ENCODE assay signal across 9 cellular contexts in genomic region chr11:75233688-75234295, GRCh38. TPM values are rescaled to one million over a fixed set of nuclear protein-coding genes. Genes with fewer than 3 reads are reported as not detected.
A peak's percentile ranks its signal among the peaks of the same experiment; 100 is the strongest.
DNase-seq lines count a peak whose midpoint lies in the region; ATAC-seq and TF ChIP-seq lines count a peak whose summit lies in the region.
"Had no signal": no experiment of that assay in that cellular context is flagged by ENCODE, and none has a peak within 500 bp of the region (broad histone marks: within the 10 kb centered on the region; RNA-seq: fewer than 3 reads in every experiment).

No MANE protein-coding gene starts in this region.

- H3K27me3 Mint-ChIP-seq in activated naive CD4-positive, alpha-beta T cell treated with anti-CD3 and anti-CD28 coated beads for 36 hours (ENCODE audit: low read depth): peaks cover 1% of the 10 kb centered on the region
- peaks cover 20% of the 10 kb centered on the region for H3K27me3 Mint-ChIP-seq in activated T-cell treated with anti-CD3 and anti-CD28 coated beads, Interleukin-2, amount 50 U/mL, for 4 hours (ENCODE audit: low read depth)

- H3K36me3 ChIP-seq in fibroblast of lung (ENCODE audit: control insufficient read depth, insufficient read depth, low read length): no peaks in the 10 kb centered on the region
- H3K36me3 ChIP-seq: BLaER1 treated with 17β-estradiol and CSF1 and Interleukin-3, amounts not matched to agents 10 nM and 100 nM had no signal

- CTCF ChIA-PET in activated naive CD4-positive, alpha-beta T cell treated with anti-CD3 and anti-CD28 coated beads for 36 hours (lab: Charles Lee): interaction anchor here (0.9 to 2.0 kb wide), 5 partner anchors 8 to 94 kb away, joined by 3 to 10 read pairs (median 3); no protein-coding TSS in a partner anchor

- no peak overlapping the region for H3K4me2 ChIP-seq in fibroblast of lung (ENCODE audit: extremely low read depth, insufficient read depth, low read length)
- H3K4me2 ChIP-seq: BLaER1 treated with 17β-estradiol and CSF1 and Interleukin-3, amounts not matched to agents 10 nM and 100 nM had no signal

- H3K9me3 Mint-ChIP-seq in activated naive CD4-positive, alpha-beta T cell treated with anti-CD3 and anti-CD28 coated beads for 36 hours: no peaks in the 10 kb centered on the region
- no peaks in the 10 kb centered on the region for H3K9me3 Mint-ChIP-seq in activated T-cell treated with anti-CD3 and anti-CD28 coated beads, Interleukin-2, amount 50 U/mL, for 4 hours

- no peaks in the 10 kb centered on the region for H3K36me3 Mint-ChIP-seq in activated naive CD4-positive, alpha-beta T cell treated with anti-CD3 and anti-CD28 coated beads for 36 hours (ENCODE audit: low read depth)
- H3K36me3 Mint-ChIP-seq in activated T-cell treated with anti-CD3 and anti-CD28 coated beads, Interleukin-2, amount 50 U/mL, for 4 hours (ENCODE audit: insufficient read depth): no peaks in the 10 kb centered on the region

- no peaks in the 10 kb centered on the region for H3K4me1 Mint-ChIP-seq in activated naive CD4-positive, alpha-beta T cell treated with anti-CD3 and anti-CD28 coated beads for 36 hours (ENCODE audit: low read depth)
- no peaks in the 10 kb centered on the region for H3K4me1 Mint-ChIP-seq in activated T-cell treated with anti-CD3 and anti-CD28 coated beads, Interleukin-2, amount 50 U/mL, for 4 hours (ENCODE audit: low read depth)

- no peak overlapping the region for H3K4me3 ChIP-seq in fibroblast of lung (replicated peaks in 1 of 4; ENCODE audit: control extremely low read depth in 1 of 4, insufficient read depth in 1 of 4, low read depth in 3 of 4, low read length in 4 of 4)
- H3K4me3 ChIP-seq: BLaER1 treated with 17β-estradiol and CSF1 and Interleukin-3, amounts not matched to agents 10 nM and 100 nM had no signal

- no peaks in the 10 kb centered on the region for H3K79me2 ChIP-seq in fibroblast of lung (ENCODE audit: control insufficient read depth, insufficient read depth, low read length)

- H3K27ac ChIP-seq in fibroblast of lung (ENCODE audit: insufficient read depth, low read length): no peak overlapping the region
- H3K27ac ChIP-seq: BLaER1 treated with 17β-estradiol and CSF1 and Interleukin-3, amounts not matched to agents 10 nM and 100 nM had no signal

- intact Hi-C loops in activated naive CD4-positive, alpha-beta T cell treated with anti-CD3 and anti-CD28 coated beads for 36 hours (cut with micrococcal nuclease): loop anchor here (1.0 kb wide), 1 partner anchor 19 kb away; no protein-coding TSS in a partner anchor

- H4K20me1 ChIP-seq in fibroblast of lung (ENCODE audit: control insufficient read depth, extremely low read depth, insufficient read depth, low read length): no peaks in the 10 kb centered on the region

- no peak overlapping the region for H3K9ac ChIP-seq in fibroblast of lung (ENCODE audit: insufficient read depth, low read length)
- H3K9ac ChIP-seq: BLaER1 treated with 17β-estradiol and CSF1 and Interleukin-3, amounts not matched to agents 10 nM and 100 nM had no signal

- no peak overlapping the region for H2AFZ ChIP-seq in fibroblast of lung (ENCODE audit: low read length)

- H3K27ac Mint-ChIP-seq in activated naive CD4-positive, alpha-beta T cell treated with anti-CD3 and anti-CD28 coated beads for 36 hours: no peak overlapping the region

- H3K4me3 Mint-ChIP-seq in activated naive CD4-positive, alpha-beta T cell treated with anti-CD3 and anti-CD28 coated beads for 36 hours: no peak overlapping the region
- no peak overlapping the region for H3K4me3 Mint-ChIP-seq in activated T-cell treated with anti-CD3 and anti-CD28 coated beads, Interleukin-2, amount 50 U/mL, for 4 hours

- no peaks in the 10 kb centered on the region for H3K9me3 ChIP-seq in fibroblast of lung (ENCODE audit: control insufficient read depth, insufficient read depth, low read depth, low read length)
- H3K9me3 ChIP-seq: BLaER1 treated with 17β-estradiol and CSF1 and Interleukin-3, amounts not matched to agents 10 nM and 100 nM had no signal

- H3K27me3 ChIP-seq in fibroblast of lung (ENCODE audit: control insufficient read depth, insufficient read depth, low read length): peaks cover 2% of the 10 kb centered on the region

- peak; percentile 52 for DNase-seq in activated naive CD4-positive, alpha-beta T cell treated with anti-CD3 and anti-CD28 coated beads for 36 hours
- no peak for DNase-seq in activated naive CD4-positive, alpha-beta T cell (lab: John Stamatoyannopoulos, UW)
- DNase-seq in RPMI7951 (ENCODE audit: low read depth): peak; percentile 57
- DNase-seq in fibroblast of lung (ENCODE audit: low read depth in 2 of 2): peak; percentile 55 to 57
- DNase-seq in smooth muscle cell of the brain vasculature (ENCODE audit: low read depth, low spot score): peak; percentile 26
- DNase-seq in activated T-cell treated with anti-CD3 and anti-CD28 coated beads, Interleukin-2, amount 50 U/mL, for 4 hours: no peak
- DNase-seq in GDM1 (lab: John Stamatoyannopoulos, UW): no peak

- TF ChIP-seq CTCF in fibroblast of lung (conservative IDR thresholded peaks at IDR 0.05 in 1 of 2, IDR thresholded peaks at IDR 0.05 in 1 of 2; ENCODE audit: low read depth in 1 of 2, low read length in 2 of 2): no peak

- ATAC-seq in HG03159 (IDR thresholded peaks at IDR 0.05; ENCODE audit: unreplicated experiment): no peak
- ATAC-seq in activated T-cell treated with anti-CD3 and anti-CD28 coated beads, Interleukin-2, amount 50 U/mL, for 4 hours: no peak

- no peaks in the 10 kb centered on the region for H3K4me1 ChIP-seq in fibroblast of lung (ENCODE audit: control insufficient read depth, extremely low read depth, insufficient read depth, low read length)

RNA-seq across cellular contexts. Expression of gene TPBGL, which starts 6.8 kb away (rescaled TPM):
- total RNA-seq in activated naive CD4-positive, alpha-beta T cell treated with anti-CD3 and anti-CD28 coated beads for 36 hours: not detected
- not detected in 2 replicates for total RNA-seq in RPMI7951 (2014; rRNA removed; shearing (Covaris generic))
- under 0.01 TPM in 1 of 2 replicates, not detected in the other for total RNA-seq in fibroblast of lung
- not detected in 2 replicates for polyA plus RNA-seq in fibroblast of lung
- 0.06 TPM in 1 of 2 replicates, not detected in the other for polyA plus RNA-seq in fibroblast of lung (2012)
- polyA minus RNA-seq in fibroblast of lung (ENCODE audit: low replicate concordance): 0.33 TPM in 1 of 2 replicates, not detected in the other
- under 1 TPM; 0.22 to 0.47 (median 0.40) TPM for total RNA-seq in activated T-cell treated with anti-CD3 and anti-CD28 coated beads, Interleukin-2, amount 50 U/mL, for 4 hours

Comparison
In these comparisons a context has a peak if more than half of its experiments do, and no peak if none do; other contexts are left out.
1. DNase-seq: peak in activated naive CD4-positive, alpha-beta T cell treated with anti-CD3 and anti-CD28 coated beads for 36 hours (single experiment), RPMI7951 (single experiment), fibroblast of lung (2 of 2) and smooth muscle cell of the brain vasculature (single experiment); none in activated naive CD4-positive, alpha-beta T cell (0 of 4), activated T-cell treated with anti-CD3 and anti-CD28 coated beads, Interleukin-2, amount 50 U/mL, for 4 hours (single experiment) and GDM1 (single experiment).